Comparison of ENCODE assay signal across 17 cellular contexts in the genomic region with DNA sequence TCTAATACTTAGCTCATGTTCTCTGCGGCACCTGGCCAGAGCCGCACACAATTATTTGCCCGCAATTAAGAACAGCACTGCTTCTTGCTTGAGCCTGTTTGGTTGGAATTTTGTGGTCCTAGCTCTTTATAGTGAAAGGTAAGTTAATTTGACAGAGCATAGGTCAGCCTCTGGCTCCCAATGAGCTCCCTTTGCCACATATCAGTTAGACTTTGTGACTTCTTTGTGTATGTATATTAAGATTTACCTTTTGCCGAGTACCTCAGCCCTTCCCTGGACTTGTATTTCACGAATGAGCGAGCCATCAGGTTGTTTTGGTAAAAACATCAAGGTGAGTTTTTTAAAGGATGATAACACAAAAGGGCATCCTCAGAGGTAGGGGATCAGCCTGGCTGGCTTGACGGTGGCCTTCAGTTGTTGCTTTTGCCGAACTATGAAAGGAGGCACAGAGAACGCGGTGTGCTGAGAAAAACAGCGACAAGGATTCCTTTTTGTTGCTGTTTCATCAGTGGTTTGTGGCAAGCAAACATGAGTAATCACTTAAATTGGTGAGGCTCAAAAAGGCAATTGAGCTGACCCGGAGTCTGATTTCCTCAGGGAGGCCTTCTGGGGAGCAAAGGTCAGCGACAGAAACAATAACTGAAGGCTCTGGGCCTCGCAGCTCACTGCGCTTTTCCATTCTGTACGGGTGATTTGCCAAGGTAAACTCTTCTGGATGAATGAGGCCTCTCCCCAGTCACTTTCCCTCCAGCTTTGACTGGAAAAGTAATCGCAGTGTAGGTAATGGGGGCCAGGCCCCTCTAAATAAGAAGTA.
A peak's percentile ranks its signal among the peaks of the same experiment; 100 is the strongest.
DNase-seq lines count a peak whose midpoint lies in the region; ATAC-seq, FAIRE-seq and TF ChIP-seq lines count a peak whose summit lies in the region.
"Had no signal": no experiment of that assay in that cellular context is flagged by ENCODE, and none has a peak within 500 bp of the region (broad histone marks: within the 10 kb centered on the region; RNA-seq: fewer than 3 reads in every experiment).

No MANE protein-coding gene starts in this region.

- CTCF ChIA-PET in HepG2 (lab: Yijun Ruan, JAX; ENCODE audit: low intra/inter-chr PET ratio, low total read pairs), result no interaction called here

- no peak overlapping the region for H2AFZ ChIP-seq in HepG2 (ENCODE audit: low read length)

- TF ChIP-seq CTCF in HepG2 (CRISPR knock-in tag; IDR thresholded peaks at IDR 0.05), result no peak
- TF ChIP-seq CTCF in right lobe of liver (IDR thresholded peaks at IDR 0.05), result no peak

- peak overlapping the region; percentile 77 for H3K4me2 ChIP-seq in HepG2 (ENCODE audit: low read depth, low read length)

- DNase-seq in HepG2 (ENCODE audit: low spot score) (peak; percentile 94), right lobe of liver (no peak), fibroblast of gingiva (ENCODE audit: low read depth) (peak; percentile 30), DMS79 treated with DMSO at 0.1 percent for 48 hours (lab: John Stamatoyannopoulos, UW) (no peak)
- DNase-seq in activated naive CD4-positive, alpha-beta T cell treated with anti-CD3 and anti-CD28 coated beads, Interleukin-2, amount 50 U/mL, for 72 hours (ENCODE audit: low spot score in 2 of 2), result no peak
- DNase-seq: activated CD4-positive, alpha-beta T cell treated with anti-CD3 and anti-CD28 coated beads, Interleukin-2, amount 50 U/mL, for 48 hours; amygdala; CD4-positive, alpha-beta memory T cell; dorsolateral prefrontal cortex; gastrocnemius medialis; GF-D8; stimulated activated naive CD8-positive, alpha-beta T cell treated with anti-CD3 and anti-CD28 coated beads, Interleukin-15, amount 100 ng/mL, for 72 hours had no signal

- H3K9me3 ChIP-seq in HepG2 (ENCODE audit: low read length) (no peaks in the 10 kb centered on the region), right lobe of liver (no peaks in the 10 kb centered on the region), mucosa of stomach (ENCODE audit: control insufficient read depth, low read length) (no peaks in the 10 kb centered on the region)

- in situ Hi-C loops in HepG2 (cut with HindIII; ENCODE audit: extremely low pct_ligation_motif_present, low pct_unique_long_range_greater_than_20kb), result no loop called here

- H4K20me1 ChIP-seq in HepG2 (ENCODE audit: insufficient read depth, low read length), result no peaks in the 10 kb centered on the region

- peak overlapping the region; percentile 28 to 49 (median 34) for H3K4me3 ChIP-seq in HepG2 (replicated peaks in 1 of 3; ENCODE audit: insufficient read depth in 1 of 3, low read depth in 2 of 3, low read length in 3 of 3)
- H3K4me3 ChIP-seq in right lobe of liver, result no peak overlapping the region
- H3K4me3 ChIP-seq in mucosa of stomach (ENCODE audit: low read length), result no peak overlapping the region
- H3K4me3 ChIP-seq: dorsolateral prefrontal cortex, gastrocnemius medialis had no signal

- peak overlapping the region; percentile 89 for H3K27ac ChIP-seq in HepG2 (ENCODE audit: extremely low read length, insufficient read depth, low read length)
- no peak overlapping the region for H3K27ac ChIP-seq in right lobe of liver
- H3K27ac ChIP-seq: dorsolateral prefrontal cortex, gastrocnemius medialis had no signal

- H3K36me3 Mint-ChIP-seq in activated naive CD4-positive, alpha-beta T cell treated with anti-CD3 and anti-CD28 coated beads, Interleukin-2, amount 50 U/mL, for 72 hours, result no peaks in the 10 kb centered on the region
- H3K36me3 Mint-ChIP-seq: CD4-positive, alpha-beta memory T cell had no signal

- TF ChIP-seq POLR2A in HepG2 (IDR thresholded peaks at IDR 0.05; ENCODE audit: insufficient read depth in 1 of 2, low read depth in 2 of 2, low read length in 2 of 2) (peak in 1 of 2 experiments; percentile 38; a peak in 2 of 4 replicates), right lobe of liver (IDR thresholded peaks at IDR 0.05) (no peak)

- H3K9me3 Mint-ChIP-seq in activated naive CD4-positive, alpha-beta T cell treated with anti-CD3 and anti-CD28 coated beads, Interleukin-2, amount 50 U/mL, for 72 hours, result peaks cover 5 to 7% of the 10 kb centered on the region in 2 donors
- H3K9me3 Mint-ChIP-seq: activated T-helper 1 cell treated with anti-CD3 and anti-CD28 coated beads, Interleukin-12 subunit alpha, Interleukin-12 subunit beta, Interleukin-2, Interleukin-4 antibody, amounts not matched to agents 30 ng/mL and 10 ng/mL and 1 ng/mL, durations not matched to agents 14 hours and 24 hours and 36 hours had no signal

- no peak; the same call in 1 of the 2 replicates for TF ChIP-seq RAD21 in HepG2 (CRISPR knock-in tag; IDR thresholded peaks at IDR 0.05)

- H3K36me3 ChIP-seq in HepG2 (replicated peaks in 1 of 2; ENCODE audit: control insufficient read depth in 1 of 2, insufficient read depth in 2 of 2, low read length in 2 of 2) (no peaks in the 10 kb centered on the region), right lobe of liver (no peaks in the 10 kb centered on the region), mucosa of stomach (ENCODE audit: control insufficient read depth, insufficient read depth, low read length) (no peaks in the 10 kb centered on the region)
- H3K36me3 ChIP-seq: gastrocnemius medialis had no signal

- FAIRE-seq in HepG2 (lab: Jason Lieb, UNC), result peak; percentile 88

- peak overlapping the region; percentile 71 for H3K9ac ChIP-seq in HepG2 (ENCODE audit: insufficient read depth, low read depth, low read length)
- peak overlapping the region; percentile 7 for H3K9ac ChIP-seq in mucosa of stomach (ENCODE audit: low read length)

- BruUV-seq in HepG2 (replicated peaks; lab: Mats Ljungman, UMichigan), result TSS peak; percentile 96

- H3K27me3 ChIP-seq in HepG2 (ENCODE audit: control insufficient read depth in 1 of 2, insufficient read depth in 2 of 2, low read length in 2 of 2), result no peaks in the 10 kb centered on the region
- no peaks in the 10 kb centered on the region for H3K27me3 ChIP-seq in right lobe of liver
- no peaks in the 10 kb centered on the region for H3K27me3 ChIP-seq in mucosa of stomach (ENCODE audit: control insufficient read depth, insufficient read depth, low read length)
- H3K27me3 ChIP-seq: gastrocnemius medialis had no signal

- ATAC-seq in HepG2, result peak; percentile 96
- ATAC-seq in right lobe of liver, result no peak
- ATAC-seq in GM19395 (IDR thresholded peaks at IDR 0.05; ENCODE audit: unreplicated experiment), result no peak
- ATAC-seq in activated naive CD4-positive, alpha-beta T cell treated with anti-CD3 and anti-CD28 coated beads, Interleukin-2, amount 50 U/mL, for 72 hours, result no peak
- ATAC-seq in HG02623 (IDR thresholded peaks at IDR 0.05; ENCODE audit: unreplicated experiment), result no peak
- ATAC-seq: gastrocnemius medialis; sciatic nerve; stimulated activated naive CD8-positive, alpha-beta T cell treated with anti-CD3 and anti-CD28 coated beads, Interleukin-15, amount 100 ng/mL, for 72 hours had no signal

- intact Hi-C loops in HepG2 (cut with micrococcal nuclease; ENCODE audit: unreplicated experiment) (loop anchor here (2.0 to 5.0 kb wide), 2 partner anchors 21 to 101 kb away; no protein-coding TSS in a partner anchor), right lobe of liver (cut with DNase I) (no loop called here)

- TF ChIP-seq EP300 in HepG2 (IDR thresholded peaks at IDR 0.05; ENCODE audit: low read depth in 2 of 2, low read length in 2 of 2), result peak; percentile 13 to 92; a peak in 3 of 4 replicates
- TF ChIP-seq EP300 in HepG2 (CRISPR knock-in tag; IDR thresholded peaks at IDR 0.05; ENCODE audit: borderline replicate concordance), result peak; percentile 74; the same call in 1 of the 2 replicates

- H3K27ac Mint-ChIP-seq in activated naive CD4-positive, alpha-beta T cell treated with anti-CD3 and anti-CD28 coated beads, Interleukin-2, amount 50 U/mL, for 72 hours, result no peak overlapping the region
- H3K27ac Mint-ChIP-seq: activated T-helper 1 cell treated with anti-CD3 and anti-CD28 coated beads, Interleukin-12 subunit alpha, Interleukin-12 subunit beta, Interleukin-2, Interleukin-4 antibody, amounts not matched to agents 30 ng/mL and 10 ng/mL and 1 ng/mL, durations not matched to agents 14 hours and 24 hours and 36 hours; CD4-positive, alpha-beta memory T cell had no signal

- H3K4me1 ChIP-seq in HepG2 (ENCODE audit: insufficient read depth, low read length) (peaks cover 51% of the 10 kb centered on the region), right lobe of liver (no peaks in the 10 kb centered on the region), mucosa of stomach (ENCODE audit: control insufficient read depth, insufficient read depth, low read length) (peaks cover 12% of the 10 kb centered on the region)
- H3K4me1 ChIP-seq: gastrocnemius medialis had no signal

- POLR2A ChIA-PET in HepG2 (lab: Yijun Ruan, JAX), result interaction anchor here (0.7 to 3.4 kb wide), 11 partner anchors 8 to 871 kb away, joined by 3 to 19 read pairs (median 5); partner anchors contain the start of gene HS3ST3B1

- 5% methylated on average over 17 of the region's 17 CpGs for WGBS in HepG2 (ENCODE audit: low lambda C conversion rate)
- WGBS in right lobe of liver (ENCODE audit: insufficient coverage, low coverage, low lambda C conversion rate, missing lambda C conversion rate), result 66% methylated on average over 17 of the region's 17 CpGs

- no peaks in the 10 kb centered on the region for H3K79me2 ChIP-seq in HepG2 (ENCODE audit: insufficient read depth, low read length)

TF ChIP-seq in HepG2, 621 proteins besides CTCF, POLR2A, EP300 and RAD21 (continues in another document):
- TF ChIP-seq ZNF547 (CRISPR knock-in tag; IDR thresholded peaks at IDR 0.05) (no peak), FOSL1 (CRISPR knock-in tag; IDR thresholded peaks at IDR 0.05; ENCODE audit: borderline replicate concordance) (peak; percentile 77; the same call in 1 of the 2 replicates), ZKSCAN5 (CRISPR knock-in tag; IDR thresholded peaks at IDR 0.05) (no peak), ZNF737 (CRISPR knock-in tag; IDR thresholded peaks at IDR 0.05; ENCODE audit: borderline replicate concordance) (no peak), CEBPB (IDR thresholded peaks at IDR 0.05; ENCODE audit: borderline replicate concordance, low read depth, low read length) (peak; percentile 68; the same call in 1 of the 2 replicates), EHMT2 (IDR thresholded peaks at IDR 0.05; ENCODE audit: borderline replicate concordance, low read depth, low read length) (no peak), RARG (CRISPR knock-in tag; IDR thresholded peaks at IDR 0.05; ENCODE audit: low read depth) (no peak), U2AF2 (IDR thresholded peaks at IDR 0.05; ENCODE audit: low read depth, low read length) (no peak), PRPF4 (IDR thresholded peaks at IDR 0.05; ENCODE audit: low read depth, low read length, poor library complexity, severe bottlenecking) (no peak), ZNF224 (CRISPR knock-in tag; IDR thresholded peaks at IDR 0.05) (no peak)

Comparison
In these comparisons a context has a peak if more than half of its experiments do, and no peak if none do; other contexts are left out.
1. DNase-seq: peak in HepG2 (single experiment) and fibroblast of gingiva (single experiment); none in right lobe of liver (0 of 3), DMS79 treated with DMSO at 0.1 percent for 48 hours (single experiment) and activated naive CD4-positive, alpha-beta T cell treated with anti-CD3 and anti-CD28 coated beads, Interleukin-2, amount 50 U/mL, for 72 hours (0 of 2).
2. H3K4me3 ChIP-seq: peak in HepG2 (3 of 3); none in right lobe of liver (0 of 3) and mucosa of stomach (single experiment).